13 cellular contexts compared by ENCODE assay signal in the genomic region with DNA sequence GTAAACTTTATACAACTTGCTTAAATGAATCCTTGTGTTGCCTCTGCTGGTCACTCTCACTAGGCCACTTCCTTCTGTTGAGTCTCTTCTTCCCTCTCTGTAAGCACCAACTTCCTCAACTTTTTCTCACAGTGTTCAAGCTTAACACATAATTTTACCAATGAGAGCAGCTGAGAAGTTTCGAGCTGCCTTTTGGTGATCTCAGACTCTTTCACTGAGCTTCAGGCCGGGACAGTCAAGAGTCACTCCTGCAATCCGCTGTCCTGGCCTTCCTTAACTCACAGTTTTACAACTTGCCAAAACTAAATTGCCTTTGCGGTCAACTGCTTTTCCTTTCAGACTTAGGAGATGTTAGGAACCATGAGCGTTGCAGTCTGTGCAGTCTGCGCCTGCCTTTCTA. TPM values are rescaled to one million over a fixed set of nuclear protein-coding genes. Genes with fewer than 3 reads are reported as not detected.
A peak's percentile ranks its signal among the peaks of the same experiment; 100 is the strongest.
DNase-seq lines count a peak whose midpoint lies in the region; ATAC-seq and TF ChIP-seq lines count a peak whose summit lies in the region.
"Had no signal": no experiment of that assay in that cellular context is flagged by ENCODE, and none has a peak within 500 bp of the region (broad histone marks: within the 10 kb centered on the region; RNA-seq: fewer than 3 reads in every experiment).

No MANE protein-coding gene starts in this region.

- no peaks in the 10 kb centered on the region for H3K27me3 ChIP-seq in esophagus squamous epithelium

- peak; percentile 82 for DNase-seq in NOMO-1 treated with DMSO at 0.1 percent for 48 hours (lab: John Stamatoyannopoulos, UW; ENCODE audit: unreplicated experiment)
- no peak for DNase-seq in esophagus squamous epithelium (lab: John Stamatoyannopoulos, UW)
- DNase-seq in midbrain (lab: John Stamatoyannopoulos, UW): peak; percentile 27
- DNase-seq in substantia nigra (lab: John Stamatoyannopoulos, UW): peak in 4 of 49 donors; percentile 10 to 15 (median 12)
- DNase-seq in ecto neural progenitor cell (ENCODE audit: low spot score): no peak
- no peak for DNase-seq in mucosa of gallbladder (ENCODE audit: low spot score)
- no peak for DNase-seq in COLO829 (ENCODE audit: low spot score)
- DNase-seq: activated CD4-positive, alpha-beta T cell treated with anti-CD3 and anti-CD28 coated beads, Interleukin-2, amount 10 ng/mL, durations not matched to agents 7 days and 5 days; activated effector memory CD4-positive, alpha-beta T cell treated with Interleukin-2 at 50 U/mL for 16 hours; CD8-positive, alpha-beta T cell; cerebellar nuclear complex; stimulated activated CD8-positive, alpha-beta memory T cell treated with anti-CD3 and anti-CD28 coated beads, Interleukin-4, amount 100 ng/mL, for 48 hours had no signal

- H3K27ac ChIP-seq in esophagus squamous epithelium: peak overlapping the region in 3 of 4 donors; percentile 72 to 84 (median 76)
- peak overlapping the region; percentile 27 for H3K27ac ChIP-seq in substantia nigra (ENCODE audit: low read depth, low read length, poor library complexity, severe bottlenecking)

- intact Hi-C loops in esophagus squamous epithelium (cut with DNase I): no loop called here

- no peaks in the 10 kb centered on the region for H3K9me3 ChIP-seq in esophagus squamous epithelium

- no peak for TF ChIP-seq CTCF in esophagus squamous epithelium (IDR thresholded peaks at IDR 0.05)

- no peak for TF ChIP-seq POLR2A in esophagus squamous epithelium (IDR thresholded peaks at IDR 0.05)

- H3K4me3 ChIP-seq in esophagus squamous epithelium: no peak overlapping the region

- peaks cover 0 to 18% (median 5%) of the 10 kb centered on the region in 3 donors for H3K4me1 ChIP-seq in esophagus squamous epithelium

- no peak for ATAC-seq in GM21515 (IDR thresholded peaks at IDR 0.05; ENCODE audit: unreplicated experiment)
- ATAC-seq: CD8-positive, alpha-beta T cell had no signal

- H3K36me3 ChIP-seq in esophagus squamous epithelium: peaks cover 0 to 41% (median 4%) of the 10 kb centered on the region in 3 donors

- WGBS in esophagus squamous epithelium, 2 donors: 57 to 61% methylated on average over 6 of the region's 6 CpGs

RNA-seq across cellular contexts. Expression of a gene that starts 47.4 kb away (rescaled TPM):
- total RNA-seq in esophagus squamous epithelium (10 to 100 TPM; 15.5 to 40.7 (median 27.4) TPM), mucosa of gallbladder (18.6 TPM)

Comparison
In these comparisons a context has a peak if more than half of its experiments do, and no peak if none do; other contexts are left out.
1. DNase-seq: peak in NOMO-1 treated with DMSO at 0.1 percent for 48 hours (single experiment) and midbrain (single experiment); none in esophagus squamous epithelium (single experiment), ecto neural progenitor cell (single experiment), mucosa of gallbladder (single experiment) and COLO829 (single experiment).